Comparison of ENCODE assay signal across 12 cellular contexts in genomic region chr16:50549561-50549915, GRCh38. TPM values are rescaled to one million over a fixed set of nuclear protein-coding genes. Genes with fewer than 3 reads are reported as not detected.
DNase-seq lines count a peak whose midpoint lies in the region; ATAC-seq and TF ChIP-seq lines count a peak whose summit lies in the region.
"Had no signal": no experiment of that assay in that cellular context is flagged by ENCODE, and none has a peak within 500 bp of the region (broad histone marks: within the 10 kb centered on the region; RNA-seq: fewer than 3 reads in every experiment).

No MANE protein-coding gene starts in this region.

- WGBS in tibial nerve, 2 donors = 57 to 60% methylated on average over 7 of the region's 7 CpGs

- H3K4me1 Mint-ChIP-seq in activated CD8-positive, alpha-beta T cell treated with anti-CD3 and anti-CD28 coated beads for 36 hours (ENCODE audit: low read depth) = peaks cover 9% of the 10 kb centered on the region
- H3K4me1 Mint-ChIP-seq in activated CD8-positive, alpha-beta T cell treated with anti-CD3 and anti-CD28 coated beads, Interleukin-2, amount 10 ng/mL, durations not matched to agents 7 days and 5 days (ENCODE audit: low read depth) = peaks cover 11% of the 10 kb centered on the region
- peaks cover 20% of the 10 kb centered on the region for H3K4me1 Mint-ChIP-seq in chondrocyte (ENCODE audit: low read depth)
- peaks cover 14 to 67% (median 52%) of the 10 kb centered on the region in 7 donors for H3K4me1 Mint-ChIP-seq in naive thymus-derived CD4-positive, alpha-beta T cell

- POLR2A ChIA-PET in activated CD8-positive, alpha-beta T cell treated with anti-CD3 and anti-CD28 coated beads for 36 hours (lab: Charles Lee) = no interaction called here
- POLR2A ChIA-PET in activated CD8-positive, alpha-beta T cell treated with anti-CD3 and anti-CD28 coated beads, Interleukin-2, amount 10 ng/mL, durations not matched to agents 7 days and 5 days (lab: Charles Lee) = no interaction called here
- POLR2A ChIA-PET in naive thymus-derived CD4-positive, alpha-beta T cell (lab: Charles Lee) = interaction anchor here (0.6 to 1.5 kb wide), 6 partner anchors 31 to 195 kb away, joined by 3 to 4 read pairs (median 4); no protein-coding TSS in a partner anchor

- no peaks in the 10 kb centered on the region for H3K27me3 ChIP-seq in naive thymus-derived CD4-positive, alpha-beta T cell (ENCODE audit: control insufficient read depth in 2 of 2, insufficient read depth in 2 of 2, low read length in 2 of 2)
- H3K27me3 ChIP-seq in tibial nerve = peaks cover 0 to 33% of the 10 kb centered on the region in 2 donors

- peaks cover 3% of the 10 kb centered on the region for H3K27me3 Mint-ChIP-seq in activated CD8-positive, alpha-beta T cell treated with anti-CD3 and anti-CD28 coated beads for 36 hours
- H3K27me3 Mint-ChIP-seq in activated CD8-positive, alpha-beta T cell treated with anti-CD3 and anti-CD28 coated beads, Interleukin-2, amount 10 ng/mL, durations not matched to agents 7 days and 5 days (ENCODE audit: low read depth) = peaks cover 56% of the 10 kb centered on the region
- H3K27me3 Mint-ChIP-seq in chondrocyte (ENCODE audit: low read depth) = peaks cover 30% of the 10 kb centered on the region
- peaks cover 0 to 71% (median 0%) of the 10 kb centered on the region in 5 donors for H3K27me3 Mint-ChIP-seq in naive thymus-derived CD4-positive, alpha-beta T cell

- peak overlapping the region; percentile 12 for H3K27ac ChIP-seq in naive thymus-derived CD4-positive, alpha-beta T cell (ENCODE audit: low read depth, low read length)
- peak overlapping the region; percentile 39 to 88 (median 60) for H3K27ac ChIP-seq in tibial nerve

- no peak overlapping the region for H3K27ac Mint-ChIP-seq in activated CD8-positive, alpha-beta T cell treated with anti-CD3 and anti-CD28 coated beads for 36 hours
- no peak overlapping the region for H3K27ac Mint-ChIP-seq in activated CD8-positive, alpha-beta T cell treated with anti-CD3 and anti-CD28 coated beads, Interleukin-2, amount 10 ng/mL, durations not matched to agents 7 days and 5 days
- no peak overlapping the region for H3K27ac Mint-ChIP-seq in chondrocyte (ENCODE audit: unreplicated experiment)
- peak overlapping the region in 8 of 9 donors; percentile 43 to 95 (median 62) for H3K27ac Mint-ChIP-seq in naive thymus-derived CD4-positive, alpha-beta T cell

- DNase-seq in activated CD8-positive, alpha-beta T cell treated with anti-CD3 and anti-CD28 coated beads for 36 hours = no peak
- no peak for DNase-seq in activated CD8-positive, alpha-beta T cell treated with anti-CD3 and anti-CD28 coated beads, Interleukin-2, amount 10 ng/mL, durations not matched to agents 7 days and 5 days
- DNase-seq in chondrocyte (ENCODE audit: low spot score) (no peak), tibial nerve (ENCODE audit: low spot score in 2 of 2) (no peak), SW 1271 (lab: John Stamatoyannopoulos, UW) (no peak), GDM1 (lab: John Stamatoyannopoulos, UW) (no peak)
- peak in 2 of 9 donors; percentile 11 to 13 for DNase-seq in naive thymus-derived CD4-positive, alpha-beta T cell
- DNase-seq: cerebellar nuclear complex; left cardiac atrium; NCI-H1694 treated with DMSO at 0.1 percent for 48 hours; NK-92 treated with Interleukin-12 subunit alpha and Interleukin-12 subunit beta, amount 100 ng/mL, for 24 hours had no signal

- peaks cover 0 to 5% (median 0%) of the 10 kb centered on the region in 3 experiments for H3K36me3 ChIP-seq in naive thymus-derived CD4-positive, alpha-beta T cell (ENCODE audit: control insufficient read depth in 2 of 3, insufficient read depth in 3 of 3, low read length in 3 of 3)
- H3K36me3 ChIP-seq in tibial nerve = no peaks in the 10 kb centered on the region

- no peak for TF ChIP-seq EP300 in tibial nerve (IDR thresholded peaks at IDR 0.05)

- intact Hi-C loops in activated CD8-positive, alpha-beta T cell treated with anti-CD3 and anti-CD28 coated beads for 36 hours (cut with micrococcal nuclease) = no loop called here
- intact Hi-C loops in naive thymus-derived CD4-positive, alpha-beta T cell (cut with micrococcal nuclease) = loop anchor here (2.0 to 5.0 kb wide), 8 partner anchors 38 to 1087 kb away; partner anchors contain the start of genes ADCY7 (in 2 of the 2), BRD7 (in 1 of the 2), CNEP1R1 (in 1 of the 2) and SNX20 (in 1 of the 2)

- H3K4me1 ChIP-seq in naive thymus-derived CD4-positive, alpha-beta T cell (ENCODE audit: control insufficient read depth in 2 of 2, insufficient read depth in 2 of 2, low read length in 2 of 2) = peaks cover 9 to 26% of the 10 kb centered on the region in 2 donors
- H3K4me1 ChIP-seq in tibial nerve = peaks cover 0 to 21% (median 3%) of the 10 kb centered on the region in 4 donors

- no peaks in the 10 kb centered on the region for H3K9me3 ChIP-seq in naive thymus-derived CD4-positive, alpha-beta T cell (ENCODE audit: control insufficient read depth in 2 of 3, low read length in 3 of 3)
- peaks cover 0 to 4% (median 0%) of the 10 kb centered on the region in 4 donors for H3K9me3 ChIP-seq in tibial nerve

- peak overlapping the region; percentile 55 for H3K4me3 ChIP-seq in naive thymus-derived CD4-positive, alpha-beta T cell (ENCODE audit: low read length)
- H3K4me3 ChIP-seq in tibial nerve = peak overlapping the region; percentile 44 to 94 (median 70)

- TF ChIP-seq CTCF in activated CD8-positive, alpha-beta T cell treated with anti-CD3 and anti-CD28 coated beads for 36 hours (IDR thresholded peaks at IDR 0.05) = no peak
- TF ChIP-seq CTCF in chondrocyte (IDR thresholded peaks at IDR 0.05) (no peak), tibial nerve (IDR thresholded peaks at IDR 0.05) (no peak)

- H3K36me3 Mint-ChIP-seq in activated CD8-positive, alpha-beta T cell treated with anti-CD3 and anti-CD28 coated beads for 36 hours (ENCODE audit: low read depth) = no peaks in the 10 kb centered on the region
- no peaks in the 10 kb centered on the region for H3K36me3 Mint-ChIP-seq in activated CD8-positive, alpha-beta T cell treated with anti-CD3 and anti-CD28 coated beads, Interleukin-2, amount 10 ng/mL, durations not matched to agents 7 days and 5 days (ENCODE audit: low read depth)
- peaks cover 4% of the 10 kb centered on the region for H3K36me3 Mint-ChIP-seq in chondrocyte (ENCODE audit: low read depth)
- peaks cover 0 to 18% (median 7%) of the 10 kb centered on the region in 5 donors for H3K36me3 Mint-ChIP-seq in naive thymus-derived CD4-positive, alpha-beta T cell

- ATAC-seq in activated CD8-positive, alpha-beta T cell treated with anti-CD3 and anti-CD28 coated beads for 36 hours = no peak
- no peak for ATAC-seq in activated CD8-positive, alpha-beta T cell treated with anti-CD3 and anti-CD28 coated beads, Interleukin-2, amount 10 ng/mL, durations not matched to agents 7 days and 5 days
- no peak for ATAC-seq in naive thymus-derived CD4-positive, alpha-beta T cell
- no peak for ATAC-seq in HG03378 (IDR thresholded peaks at IDR 0.05; ENCODE audit: unreplicated experiment)

- no peak for TF ChIP-seq POLR2A in tibial nerve (IDR thresholded peaks at IDR 0.05)

- CTCF ChIA-PET in activated CD8-positive, alpha-beta T cell treated with anti-CD3 and anti-CD28 coated beads for 36 hours (lab: Charles Lee) = interaction anchor here (0.6 kb wide), 1 partner anchor 195 kb away, joined by 4 read pairs; no protein-coding TSS in a partner anchor
- CTCF ChIA-PET in activated CD8-positive, alpha-beta T cell treated with anti-CD3 and anti-CD28 coated beads, Interleukin-2, amount 10 ng/mL, durations not matched to agents 7 days and 5 days (lab: Charles Lee) = interaction anchor here (1.9 kb wide), 1 partner anchor 257 kb away, joined by 4 read pairs; no protein-coding TSS in a partner anchor
- CTCF ChIA-PET in naive thymus-derived CD4-positive, alpha-beta T cell (lab: Charles Lee) = interaction anchor here (0.7 kb wide), 2 partner anchors 118 to 120 kb away, joined by 3 read pairs; no protein-coding TSS in a partner anchor

- peak overlapping the region; percentile 34 for H3K4me3 Mint-ChIP-seq in activated CD8-positive, alpha-beta T cell treated with anti-CD3 and anti-CD28 coated beads for 36 hours
- H3K4me3 Mint-ChIP-seq in activated CD8-positive, alpha-beta T cell treated with anti-CD3 and anti-CD28 coated beads, Interleukin-2, amount 10 ng/mL, durations not matched to agents 7 days and 5 days = no peak overlapping the region
- H3K4me3 Mint-ChIP-seq in chondrocyte (ENCODE audit: unreplicated experiment) = peak overlapping the region; percentile 62
- H3K4me3 Mint-ChIP-seq in naive thymus-derived CD4-positive, alpha-beta T cell = peak overlapping the region; percentile 60 to 94 (median 85)

- no peaks in the 10 kb centered on the region for H3K9me3 Mint-ChIP-seq in activated CD8-positive, alpha-beta T cell treated with anti-CD3 and anti-CD28 coated beads for 36 hours
- H3K9me3 Mint-ChIP-seq in activated CD8-positive, alpha-beta T cell treated with anti-CD3 and anti-CD28 coated beads, Interleukin-2, amount 10 ng/mL, durations not matched to agents 7 days and 5 days (ENCODE audit: insufficient read depth) = peaks cover under 1% of the 10 kb centered on the region
- H3K9me3 Mint-ChIP-seq in chondrocyte (ENCODE audit: low read depth) = no peaks in the 10 kb centered on the region
- peaks cover 0 to 6% (median 0%) of the 10 kb centered on the region in 11 donors for H3K9me3 Mint-ChIP-seq in naive thymus-derived CD4-positive, alpha-beta T cell

RNA-seq across cellular contexts. Expression of gene NKD1, which starts 1.3 kb away (rescaled TPM):
- 1 to 10 TPM; 1.9 to 3.6 TPM for total RNA-seq in activated CD8-positive, alpha-beta T cell treated with anti-CD3 and anti-CD28 coated beads for 36 hours
- under 1 TPM; 0.26 to 0.44 TPM for total RNA-seq in activated CD8-positive, alpha-beta T cell treated with anti-CD3 and anti-CD28 coated beads, Interleukin-2, amount 10 ng/mL, durations not matched to agents 7 days and 5 days
- 5.6 to 8.0 TPM (median 7.8 TPM) in 3 replicates for total RNA-seq in chondrocyte
- 1 to 10 TPM; 1.4 to 7.9 (median 6.2) TPM for total RNA-seq in naive thymus-derived CD4-positive, alpha-beta T cell
- under 1 TPM; 0.36 to 0.99 TPM for polyA plus RNA-seq in naive thymus-derived CD4-positive, alpha-beta T cell
- total RNA-seq in tibial nerve = 10 to 100 TPM; 20.1 to 92.4 (median 43.1) TPM

Comparison
In these comparisons a context has a peak if more than half of its experiments do, and no peak if none do; other contexts are left out.
1. H3K27ac Mint-ChIP-seq: peak in naive thymus-derived CD4-positive, alpha-beta T cell (8 of 9); none in activated CD8-positive, alpha-beta T cell treated with anti-CD3 and anti-CD28 coated beads for 36 hours (single experiment), activated CD8-positive, alpha-beta T cell treated with anti-CD3 and anti-CD28 coated beads, Interleukin-2, amount 10 ng/mL, durations not matched to agents 7 days and 5 days (single experiment) and chondrocyte (single experiment).